16 cellular contexts compared by ENCODE assay signal in genomic region chr5:65954200-65954599, GRCh38. TPM values are rescaled to one million over a fixed set of nuclear protein-coding genes. Genes with fewer than 3 reads are reported as not detected.
A peak's percentile ranks its signal among the peaks of the same experiment; 100 is the strongest.
DNase-seq lines count a peak whose midpoint lies in the region; ATAC-seq and TF ChIP-seq lines count a peak whose summit lies in the region.
"Had no signal": no experiment of that assay in that cellular context is flagged by ENCODE, and none has a peak within 500 bp of the region (broad histone marks: within the 10 kb centered on the region; RNA-seq: fewer than 3 reads in every experiment).

No MANE protein-coding gene starts in this region.

- H3K36me3 ChIP-seq in naive thymus-derived CD4-positive, alpha-beta T cell (ENCODE audit: control insufficient read depth in 2 of 3, insufficient read depth in 3 of 3, low read length in 3 of 3) = no peaks in the 10 kb centered on the region

- TF ChIP-seq CTCF in CD4-positive, alpha-beta T cell (IDR thresholded peaks at IDR 0.05) = no peak
- no peak for TF ChIP-seq CTCF in HFFc6 (IDR thresholded peaks at IDR 0.05)

- intact Hi-C loops in CD4-positive, alpha-beta T cell (cut with DNase I, micrococcal nuclease) = loop anchor here in 1 of 2 experiments (5.0 kb wide), 1 partner anchor 43 kb away; no protein-coding TSS in a partner anchor
- intact Hi-C loops in naive thymus-derived CD4-positive, alpha-beta T cell (cut with micrococcal nuclease) = no loop called here
- intact Hi-C loops in activated CD4-positive, alpha-beta T cell treated with anti-CD3 and anti-CD28 coated beads for 36 hours (cut with DNase I, micrococcal nuclease) = no loop called here

- H3K27ac ChIP-seq in CD4-positive, alpha-beta T cell (ENCODE audit: low read depth, low read length) = no peak overlapping the region
- H3K27ac ChIP-seq in naive thymus-derived CD4-positive, alpha-beta T cell (ENCODE audit: low read depth, low read length) = no peak overlapping the region
- H3K27ac ChIP-seq: C4-2B, KMS-11 had no signal

- peaks cover 63% of the 10 kb centered on the region for H3K4me1 Mint-ChIP-seq in CD4-positive, alpha-beta T cell (ENCODE audit: low read depth)
- H3K4me1 Mint-ChIP-seq in HFFc6 (ENCODE audit: low read depth) = peaks cover 42% of the 10 kb centered on the region
- H3K4me1 Mint-ChIP-seq in central memory CD8-positive, alpha-beta T cell = peaks cover 46% of the 10 kb centered on the region
- H3K4me1 Mint-ChIP-seq in naive thymus-derived CD4-positive, alpha-beta T cell = peaks cover 16 to 75% (median 36%) of the 10 kb centered on the region in 7 donors
- H3K4me1 Mint-ChIP-seq in activated CD4-positive, alpha-beta T cell treated with anti-CD3 and anti-CD28 coated beads for 36 hours = peaks cover 49% of the 10 kb centered on the region

- ATAC-seq in CD4-positive, alpha-beta T cell (ENCODE audit: poor library complexity) = no peak
- no peak for ATAC-seq in central memory CD8-positive, alpha-beta T cell (replicated peaks; ENCODE audit: extremely low read depth, poor library complexity, severe bottlenecking)
- ATAC-seq in naive thymus-derived CD4-positive, alpha-beta T cell = no peak
- no peak for ATAC-seq in activated CD4-positive, alpha-beta T cell treated with anti-CD3 and anti-CD28 coated beads for 36 hours
- ATAC-seq: PC-3 had no signal

- peaks cover 55% of the 10 kb centered on the region for H3K36me3 Mint-ChIP-seq in CD4-positive, alpha-beta T cell (ENCODE audit: low read depth)
- peaks cover 14% of the 10 kb centered on the region for H3K36me3 Mint-ChIP-seq in HFFc6 (ENCODE audit: low read depth)
- H3K36me3 Mint-ChIP-seq in central memory CD8-positive, alpha-beta T cell (ENCODE audit: insufficient read depth) = peaks cover 5% of the 10 kb centered on the region
- H3K36me3 Mint-ChIP-seq in naive thymus-derived CD4-positive, alpha-beta T cell = peaks cover 0 to 41% (median 16%) of the 10 kb centered on the region in 5 donors
- peaks cover 22% of the 10 kb centered on the region for H3K36me3 Mint-ChIP-seq in activated CD4-positive, alpha-beta T cell treated with anti-CD3 and anti-CD28 coated beads for 36 hours (ENCODE audit: low read depth)

- H3K27ac Mint-ChIP-seq in CD4-positive, alpha-beta T cell = peak overlapping the region; percentile 83
- H3K27ac Mint-ChIP-seq in HFFc6 = 0 out of 2 replicates have a peak overlapping the region, but pooled peaks have one; percentile 11
- H3K27ac Mint-ChIP-seq in central memory CD8-positive, alpha-beta T cell (ENCODE audit: low read depth) = peak overlapping the region; percentile 24
- peak overlapping the region in 6 of 9 donors; percentile 8 to 54 (median 20) for H3K27ac Mint-ChIP-seq in naive thymus-derived CD4-positive, alpha-beta T cell
- no peak overlapping the region for H3K27ac Mint-ChIP-seq in activated CD4-positive, alpha-beta T cell treated with anti-CD3 and anti-CD28 coated beads for 36 hours

- H3K9me3 Mint-ChIP-seq in CD4-positive, alpha-beta T cell = no peaks in the 10 kb centered on the region
- H3K9me3 Mint-ChIP-seq in HFFc6 = no peaks in the 10 kb centered on the region
- H3K9me3 Mint-ChIP-seq in central memory CD8-positive, alpha-beta T cell = no peaks in the 10 kb centered on the region
- peaks cover 0 to 3% (median 0%) of the 10 kb centered on the region in 11 donors for H3K9me3 Mint-ChIP-seq in naive thymus-derived CD4-positive, alpha-beta T cell
- H3K9me3 Mint-ChIP-seq in activated CD4-positive, alpha-beta T cell treated with anti-CD3 and anti-CD28 coated beads for 36 hours (ENCODE audit: low read depth) = peaks cover 3% of the 10 kb centered on the region

- no peaks in the 10 kb centered on the region for H3K27me3 ChIP-seq in CD4-positive, alpha-beta T cell (ENCODE audit: control insufficient read depth, insufficient read depth, low read length)
- no peaks in the 10 kb centered on the region for H3K27me3 ChIP-seq in naive thymus-derived CD4-positive, alpha-beta T cell (ENCODE audit: control insufficient read depth in 2 of 2, insufficient read depth in 2 of 2, low read length in 2 of 2)

- H3K9me3 ChIP-seq in CD4-positive, alpha-beta T cell (ENCODE audit: control insufficient read depth, low read length) = no peaks in the 10 kb centered on the region
- no peaks in the 10 kb centered on the region for H3K9me3 ChIP-seq in naive thymus-derived CD4-positive, alpha-beta T cell (ENCODE audit: control insufficient read depth in 2 of 3, low read length in 3 of 3)

- CTCF ChIA-PET in CD4-positive, alpha-beta T cell (lab: Charles Lee) = no interaction called here
- CTCF ChIA-PET in naive thymus-derived CD4-positive, alpha-beta T cell (lab: Charles Lee) = no interaction called here
- CTCF ChIA-PET in activated CD4-positive, alpha-beta T cell treated with anti-CD3 and anti-CD28 coated beads for 36 hours (lab: Charles Lee) = interaction anchor here (0.7 kb wide), 1 partner anchor 1247 kb away, joined by 3 read pairs; no protein-coding TSS in a partner anchor

- POLR2A ChIA-PET in CD4-positive, alpha-beta T cell (lab: Charles Lee) = interaction anchor here (1.0 kb wide), 1 partner anchor 29 kb away, joined by 3 read pairs; no protein-coding TSS in a partner anchor
- POLR2A ChIA-PET in naive thymus-derived CD4-positive, alpha-beta T cell (lab: Charles Lee) = interaction anchor here (0.7 to 2.1 kb wide), 2 partner anchors 8 to 9 kb away, joined by 4 read pairs; no protein-coding TSS in a partner anchor
- POLR2A ChIA-PET in activated CD4-positive, alpha-beta T cell treated with anti-CD3 and anti-CD28 coated beads for 36 hours (lab: Charles Lee) = no interaction called here

- DNase-seq in CD4-positive, alpha-beta T cell = no peak
- DNase-seq in HFFc6 = no peak
- no peak for DNase-seq in central memory CD8-positive, alpha-beta T cell (ENCODE audit: low spot score in 2 of 2)
- DNase-seq in naive thymus-derived CD4-positive, alpha-beta T cell = no peak
- DNase-seq in activated CD4-positive, alpha-beta T cell treated with anti-CD3 and anti-CD28 coated beads for 36 hours = no peak
- no peak for DNase-seq in iPS-NIHi7 (ENCODE audit: extremely low spot score)
- no peak for DNase-seq in DMS114 treated with DMSO at 0.1 percent for 48 hours (lab: John Stamatoyannopoulos, UW; ENCODE audit: unreplicated experiment)
- DNase-seq: ACHN, NCI-H1417 treated with DMSO at 0.1 percent for 48 hours, NCI-H187 treated with DMSO at 0.1 percent for 48 hours, NCI-H226, NCI-H524, NCI-H82, PC-3 had no signal

- H3K4me3 ChIP-seq in naive thymus-derived CD4-positive, alpha-beta T cell (ENCODE audit: low read length) = no peak overlapping the region

- H3K4me1 ChIP-seq in naive thymus-derived CD4-positive, alpha-beta T cell (ENCODE audit: control insufficient read depth in 2 of 2, insufficient read depth in 2 of 2, low read length in 2 of 2) = peaks cover 9 to 29% of the 10 kb centered on the region in 2 donors

- no peaks in the 10 kb centered on the region for H3K27me3 Mint-ChIP-seq in CD4-positive, alpha-beta T cell
- H3K27me3 Mint-ChIP-seq in HFFc6 (ENCODE audit: insufficient read depth) = 0 out of 2 replicates have a peak, but pooled peaks cover 5% of the 10 kb centered on the region
- no peaks in the 10 kb centered on the region for H3K27me3 Mint-ChIP-seq in central memory CD8-positive, alpha-beta T cell
- no peaks in the 10 kb centered on the region for H3K27me3 Mint-ChIP-seq in naive thymus-derived CD4-positive, alpha-beta T cell
- no peaks in the 10 kb centered on the region for H3K27me3 Mint-ChIP-seq in activated CD4-positive, alpha-beta T cell treated with anti-CD3 and anti-CD28 coated beads for 36 hours

- H3K4me3 Mint-ChIP-seq in CD4-positive, alpha-beta T cell = peak overlapping the region; percentile 38
- no peak overlapping the region for H3K4me3 Mint-ChIP-seq in HFFc6
- H3K4me3 Mint-ChIP-seq in central memory CD8-positive, alpha-beta T cell = no peak overlapping the region
- peak overlapping the region in 5 of 10 donors; percentile 16 to 60 (median 44) for H3K4me3 Mint-ChIP-seq in naive thymus-derived CD4-positive, alpha-beta T cell
- no peak overlapping the region for H3K4me3 Mint-ChIP-seq in activated CD4-positive, alpha-beta T cell treated with anti-CD3 and anti-CD28 coated beads for 36 hours

RNA-seq across cellular contexts. Expression of gene ERBIN, which starts 27.8 kb away (rescaled TPM):
- total RNA-seq in CD4-positive, alpha-beta T cell = 10 to 100 TPM; 94.7 to 96.9 TPM
- 100 to 1,000 TPM in 5 of 6 experiments, 10 to 100 TPM in 1; 97.5 to 127 (median 114) TPM for total RNA-seq in HFFc6 (2021; fragmentation: NEBNext Ultra II Directional; extraction: Animal tissue kit (Norgen Biotek cat#: 25700))
- total RNA-seq in naive thymus-derived CD4-positive, alpha-beta T cell = 100 to 1,000 TPM in 4 of 5 experiments, 10 to 100 TPM in 1; 55.0 to 125 (median 113) TPM
- polyA plus RNA-seq in naive thymus-derived CD4-positive, alpha-beta T cell = 10 to 100 TPM; 45.1 to 60.5 TPM
- total RNA-seq in activated CD4-positive, alpha-beta T cell treated with anti-CD3 and anti-CD28 coated beads for 36 hours = 10 to 100 TPM; 44.8 to 52.3 TPM
